Comparison of ENCODE assay signal across 18 cellular contexts in genomic region chr22:49765951-49766350, GRCh38.
DNase-seq lines count a peak whose midpoint lies in the region; ATAC-seq and TF ChIP-seq lines count a peak whose summit lies in the region.
"Had no signal": no experiment of that assay in that cellular context is flagged by ENCODE, and none has a peak within 500 bp of the region (broad histone marks: within the 10 kb centered on the region; RNA-seq: fewer than 3 reads in every experiment).

No MANE protein-coding gene starts in this region.

- H3K4me1 ChIP-seq in endodermal cell (ENCODE audit: control insufficient read depth, insufficient read depth, low read length) (no peaks in the 10 kb centered on the region), psoas muscle (peaks cover 10% of the 10 kb centered on the region)
- H3K4me1 ChIP-seq: uterus had no signal

- H3K36me3 ChIP-seq in endodermal cell (ENCODE audit: control insufficient read depth, insufficient read depth, low read length) (no peaks in the 10 kb centered on the region), psoas muscle (ENCODE audit: insufficient read depth in 1 of 2, low read depth in 1 of 2) (no peaks in the 10 kb centered on the region)
- H3K36me3 ChIP-seq: BLaER1 treated with 17β-estradiol and CSF1 and Interleukin-3, amounts not matched to agents 10 nM and 100 nM; uterus had no signal

- H3K4me3 ChIP-seq in endodermal cell (ENCODE audit: low read length): no peak overlapping the region
- no peak overlapping the region for H3K4me3 ChIP-seq in psoas muscle
- H3K4me3 ChIP-seq: BLaER1 treated with 17β-estradiol and CSF1 and Interleukin-3, amounts not matched to agents 10 nM and 100 nM; SK-N-MC; skin epidermis; uterus had no signal

- intact Hi-C loops in psoas muscle (cut with DNase I): loop anchor here (5.0 to 10.0 kb wide), 4 partner anchors 156 to 441 kb away; no protein-coding TSS in a partner anchor
- intact Hi-C loops in activated T-helper 1 cell treated with anti-CD3 and anti-CD28 coated beads, Interleukin-12 subunit alpha, Interleukin-12 subunit beta, Interleukin-2, Interleukin-4 antibody, amounts not matched to agents 30 ng/mL and 10 ng/mL and 1 ng/mL, durations not matched to agents 14 hours and 24 hours and 36 hours (cut with micrococcal nuclease): loop anchor here (2.0 to 5.0 kb wide), 3 partner anchors 41 to 383 kb away; partner anchors contain the start of gene BRD1

- H3K27me3 ChIP-seq in endodermal cell (ENCODE audit: control insufficient read depth, insufficient read depth, low read length, poor library complexity, severe bottlenecking) (no peaks in the 10 kb centered on the region), psoas muscle (ENCODE audit: insufficient read depth in 3 of 3, low read length in 2 of 3) (no peaks in the 10 kb centered on the region)
- H3K27me3 ChIP-seq: BLaER1 treated with 17β-estradiol and CSF1 and Interleukin-3, amounts not matched to agents 10 nM and 100 nM; uterus had no signal

- no peak overlapping the region for H3K27ac Mint-ChIP-seq in endodermal cell
- no peak overlapping the region for H3K27ac Mint-ChIP-seq in activated T-helper 1 cell treated with anti-CD3 and anti-CD28 coated beads, Interleukin-12 subunit alpha, Interleukin-12 subunit beta, Interleukin-2, Interleukin-4 antibody, amounts not matched to agents 30 ng/mL and 10 ng/mL and 1 ng/mL, durations not matched to agents 14 hours and 24 hours and 36 hours
- H3K27ac Mint-ChIP-seq: activated naive CD4-positive, alpha-beta T cell treated with anti-CD3 and anti-CD28 coated beads for 36 hours; H9 had no signal

- peaks cover 6% of the 10 kb centered on the region for H3K36me3 Mint-ChIP-seq in endodermal cell (ENCODE audit: low read depth)
- H3K36me3 Mint-ChIP-seq in activated T-helper 1 cell treated with anti-CD3 and anti-CD28 coated beads, Interleukin-12 subunit alpha, Interleukin-12 subunit beta, Interleukin-2, Interleukin-4 antibody, amounts not matched to agents 30 ng/mL and 10 ng/mL and 1 ng/mL, durations not matched to agents 14 hours and 24 hours and 36 hours (ENCODE audit: low read depth): no peaks in the 10 kb centered on the region

- TF ChIP-seq CTCF in endodermal cell (conservative IDR thresholded peaks at IDR 0.05) (no peak), psoas muscle (IDR thresholded peaks at IDR 0.05) (no peak)

- DNase-seq in activated CD4-positive, alpha-beta T cell treated with anti-CD3 and anti-CD28 coated beads for 48 hours: peak; percentile 1
- no peak for DNase-seq in activated CD4-positive, alpha-beta T cell treated with anti-CD3 and anti-CD28 coated beads, Interleukin-2, amount 50 U/mL, for 48 hours
- DNase-seq in D341Med (ENCODE audit: low spot score) (peak; percentile 24), endodermal cell (peak; percentile 36), psoas muscle (peak; percentile 11 to 53), NCI-H2196 (lab: John Stamatoyannopoulos, UW; ENCODE audit: unreplicated experiment) (no peak)
- no peak for DNase-seq in activated T-helper 1 cell treated with anti-CD3 and anti-CD28 coated beads, Interleukin-12 subunit alpha, Interleukin-12 subunit beta, Interleukin-2, Interleukin-4 antibody, amounts not matched to agents 30 ng/mL and 10 ng/mL and 1 ng/mL, durations not matched to agents 14 hours and 24 hours and 36 hours (ENCODE audit: low spot score)
- DNase-seq: activated naive CD4-positive, alpha-beta T cell treated with anti-CD3 and anti-CD28 coated beads for 36 hours; NCI-H1417; stimulated activated CD4-positive, alpha-beta T cell treated with anti-CD3 and anti-CD28 coated beads, Interleukin-4, amount 100 ng/mL, for 24 hours; T1000; uterus had no signal

- no peaks in the 10 kb centered on the region for H3K4me1 Mint-ChIP-seq in endodermal cell
- peaks cover 19% of the 10 kb centered on the region for H3K4me1 Mint-ChIP-seq in activated T-helper 1 cell treated with anti-CD3 and anti-CD28 coated beads, Interleukin-12 subunit alpha, Interleukin-12 subunit beta, Interleukin-2, Interleukin-4 antibody, amounts not matched to agents 30 ng/mL and 10 ng/mL and 1 ng/mL, durations not matched to agents 14 hours and 24 hours and 36 hours (ENCODE audit: low read depth)

- no peak for ATAC-seq in psoas muscle
- ATAC-seq in HG03025 (IDR thresholded peaks at IDR 0.05; ENCODE audit: low FRiP score, unreplicated experiment): no peak
- ATAC-seq: Panc1 had no signal

- 84 to 98% methylated on average over 9 to 12 of the region's 12 CpGs for WGBS in endodermal cell (ENCODE audit: insufficient coverage in 1 of 2, insufficient read length in 1 of 2), 2 experiments
- 88 to 93% (median 92%) methylated on average over 11 to 12 of the region's 12 CpGs for WGBS in psoas muscle, 3 donors

- H3K27me3 Mint-ChIP-seq in endodermal cell (ENCODE audit: insufficient read depth): no peaks in the 10 kb centered on the region
- no peaks in the 10 kb centered on the region for H3K27me3 Mint-ChIP-seq in activated T-helper 1 cell treated with anti-CD3 and anti-CD28 coated beads, Interleukin-12 subunit alpha, Interleukin-12 subunit beta, Interleukin-2, Interleukin-4 antibody, amounts not matched to agents 30 ng/mL and 10 ng/mL and 1 ng/mL, durations not matched to agents 14 hours and 24 hours and 36 hours (ENCODE audit: insufficient read depth)

- peaks cover 9% of the 10 kb centered on the region for H3K9me3 ChIP-seq in endodermal cell (ENCODE audit: control insufficient read depth, low read length)
- peaks cover 9% of the 10 kb centered on the region for H3K9me3 ChIP-seq in psoas muscle

- no peak overlapping the region for H3K9ac ChIP-seq in endodermal cell (ENCODE audit: extremely low read depth, low read length, poor library complexity, severe bottlenecking)

- H3K9me3 Mint-ChIP-seq in endodermal cell: peaks cover 12% of the 10 kb centered on the region
- peaks cover 5% of the 10 kb centered on the region for H3K9me3 Mint-ChIP-seq in activated T-helper 1 cell treated with anti-CD3 and anti-CD28 coated beads, Interleukin-12 subunit alpha, Interleukin-12 subunit beta, Interleukin-2, Interleukin-4 antibody, amounts not matched to agents 30 ng/mL and 10 ng/mL and 1 ng/mL, durations not matched to agents 14 hours and 24 hours and 36 hours

- no peak overlapping the region for H3K27ac ChIP-seq in endodermal cell (ENCODE audit: low read depth, low read length)
- no peak overlapping the region for H3K27ac ChIP-seq in psoas muscle
- H3K27ac ChIP-seq: SK-N-MC, skin epidermis, uterus had no signal

- H3K4me3 Mint-ChIP-seq in endodermal cell: no peak overlapping the region
- H3K4me3 Mint-ChIP-seq in activated T-helper 1 cell treated with anti-CD3 and anti-CD28 coated beads, Interleukin-12 subunit alpha, Interleukin-12 subunit beta, Interleukin-2, Interleukin-4 antibody, amounts not matched to agents 30 ng/mL and 10 ng/mL and 1 ng/mL, durations not matched to agents 14 hours and 24 hours and 36 hours: no peak overlapping the region
- H3K4me3 Mint-ChIP-seq: activated naive CD4-positive, alpha-beta T cell treated with anti-CD3 and anti-CD28 coated beads for 36 hours; H9 had no signal

Comparison
In these comparisons a context has a peak if more than half of its experiments do, and no peak if none do; other contexts are left out.
1. DNase-seq: peak in activated CD4-positive, alpha-beta T cell treated with anti-CD3 and anti-CD28 coated beads for 48 hours (single experiment), D341Med (single experiment), endodermal cell (single experiment) and psoas muscle (2 of 2); none in activated CD4-positive, alpha-beta T cell treated with anti-CD3 and anti-CD28 coated beads, Interleukin-2, amount 50 U/mL, for 48 hours (0 of 2), NCI-H2196 (single experiment) and activated T-helper 1 cell treated with anti-CD3 and anti-CD28 coated beads, Interleukin-12 subunit alpha, Interleukin-12 subunit beta, Interleukin-2, Interleukin-4 antibody, amounts not matched to agents 30 ng/mL and 10 ng/mL and 1 ng/mL, durations not matched to agents 14 hours and 24 hours and 36 hours (single experiment).